In the genomic region with DNA sequence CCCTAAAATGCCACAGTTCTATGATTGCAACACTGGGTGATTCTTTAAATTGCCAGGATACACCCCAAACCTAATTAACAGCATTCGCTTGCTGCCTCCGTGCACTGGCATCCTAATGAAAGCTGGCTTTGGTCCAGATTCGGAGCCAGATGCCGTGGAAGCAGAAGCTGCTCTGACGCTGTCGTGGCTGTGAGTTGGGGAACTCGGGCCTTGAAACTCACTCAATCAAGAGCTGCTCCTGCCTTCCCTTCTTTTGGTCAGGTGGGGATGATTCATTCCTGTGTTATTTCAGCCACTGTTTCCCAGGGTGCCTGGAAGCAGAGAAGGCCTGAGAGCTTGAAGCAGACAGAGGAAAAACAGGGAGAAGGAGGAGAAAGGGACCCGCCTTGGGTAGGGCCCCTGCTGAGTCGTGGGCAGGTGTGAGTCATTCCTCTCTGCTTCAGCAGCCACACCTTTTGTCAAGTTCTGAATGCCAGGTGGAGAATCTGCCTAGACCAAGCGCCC, we compare ENCODE assay signal across 8 cellular contexts. TPM values are rescaled to one million over a fixed set of nuclear protein-coding genes. Genes with fewer than 3 reads are reported as not detected.
DNase-seq lines count a peak whose midpoint lies in the region; ATAC-seq and TF ChIP-seq lines count a peak whose summit lies in the region.

No MANE protein-coding gene starts in this region.

- in situ Hi-C loops in HAP-1 (cut with MboI; ENCODE audit: low sequenced_read_pairs) = no loop called here

- H3K36me3 ChIP-seq in right atrium auricular region (no peaks in the 10 kb centered on the region), HAP-1 (replicated peaks) (no peaks in the 10 kb centered on the region), Karpas-422 (ENCODE audit: insufficient read depth, low read length) (no peaks in the 10 kb centered on the region)

- TF ChIP-seq CTCF in right atrium auricular region (IDR thresholded peaks at IDR 0.05) (no peak), choroid plexus epithelial cell (conservative IDR thresholded peaks at IDR 0.05; ENCODE audit: low read depth, low read length) (no peak)

- H3K27me3 ChIP-seq in right atrium auricular region (no peaks in the 10 kb centered on the region), HAP-1 (ENCODE audit: low read depth) (no peaks in the 10 kb centered on the region), Karpas-422 (ENCODE audit: low read length) (no peaks in the 10 kb centered on the region)

- H3K4me3 ChIP-seq in right atrium auricular region = no peak overlapping the region
- no peak overlapping the region for H3K4me3 ChIP-seq in choroid plexus epithelial cell (ENCODE audit: low read depth, low read length)
- H3K4me3 ChIP-seq in HAP-1 = no peak overlapping the region
- no peak overlapping the region for H3K4me3 ChIP-seq in Karpas-422 (ENCODE audit: low read length)

- no peaks in the 10 kb centered on the region for H3K9me3 ChIP-seq in right atrium auricular region
- no peaks in the 10 kb centered on the region for H3K9me3 ChIP-seq in HAP-1
- no peaks in the 10 kb centered on the region for H3K9me3 ChIP-seq in Karpas-422 (ENCODE audit: low read length)

- no peak overlapping the region for H3K4me2 ChIP-seq in Karpas-422 (ENCODE audit: low read depth, low read length, poor library complexity, severe bottlenecking)

- ATAC-seq in Right ventricle myocardium inferior = peak; percentile 31

- no peak overlapping the region for H2AFZ ChIP-seq in Karpas-422 (ENCODE audit: low read length)

- no peak overlapping the region for H3K27ac ChIP-seq in right atrium auricular region
- H3K27ac ChIP-seq in Karpas-422 (ENCODE audit: low read length) = no peak overlapping the region

- H3K4me1 ChIP-seq in right atrium auricular region (no peaks in the 10 kb centered on the region), HAP-1 (no peaks in the 10 kb centered on the region), Karpas-422 (ENCODE audit: low read length) (no peaks in the 10 kb centered on the region)

- no peaks in the 10 kb centered on the region for H3K9me2 ChIP-seq in Karpas-422 (replicated peaks; ENCODE audit: insufficient read depth, low read length)

- H4K20me1 ChIP-seq in Karpas-422 (ENCODE audit: insufficient read depth, low read depth, low read length) = no peaks in the 10 kb centered on the region

- intact Hi-C loops in Right ventricle myocardium inferior (cut with DNase I) = no loop called here

- no peaks in the 10 kb centered on the region for H3K79me2 ChIP-seq in Karpas-422 (ENCODE audit: low read length)

- DNase-seq in Right ventricle myocardium inferior (ENCODE audit: missing footprints) (no peak), right atrium auricular region (ENCODE audit: low spot score) (no peak), NCI-H510A (lab: John Stamatoyannopoulos, UW) (peak; percentile 83), choroid plexus epithelial cell (ENCODE audit: low read depth) (peak; percentile 79), mucosa of gallbladder (ENCODE audit: low spot score) (peak; percentile 59), HAP-1 (ENCODE audit: low spot score in 2 of 2) (no peak), NAMALWA (ENCODE audit: low spot score) (no peak), Karpas-422 (no peak)

- no peak overlapping the region for H3K9ac ChIP-seq in Karpas-422 (ENCODE audit: low read length)

RNA-seq across cellular contexts. Expression of a gene that starts 36.2 kb away (rescaled TPM):
- total RNA-seq in Right ventricle myocardium inferior = 305 TPM
- 100 to 1,000 TPM; 121 to 229 TPM for total RNA-seq in right atrium auricular region
- total RNA-seq in mucosa of gallbladder = 79.1 TPM
- 0.04 TPM in 1 of 2 replicates, not detected in the other for total RNA-seq in Karpas-422 (2014; rRNA removed; shearing (Covaris generic); ENCODE audit: low replicate concordance)

Comparison
In these comparisons a context has a peak if more than half of its experiments do, and no peak if none do; other contexts are left out.
1. DNase-seq: peak in NCI-H510A (single experiment), choroid plexus epithelial cell (single experiment) and mucosa of gallbladder (single experiment); none in Right ventricle myocardium inferior (single experiment), right atrium auricular region (single experiment), HAP-1 (0 of 2), NAMALWA (single experiment) and Karpas-422 (single experiment).
2. RNA of a gene that starts 36.2 kb away (total RNA-seq): 305 TPM in Right ventricle myocardium inferior (single experiment), 121 to 229 TPM in right atrium auricular region and 79.1 TPM in mucosa of gallbladder (single experiment); 0.04 TPM in Karpas-422; every median in the first group is over 10 times any median in the second.